17 cellular contexts compared by ENCODE assay signal in genomic region chr7:132578050-132578370, GRCh38. TPM values are rescaled to one million over a fixed set of nuclear protein-coding genes. Genes with fewer than 3 reads are reported as not detected.
A peak's percentile ranks its signal among the peaks of the same experiment; 100 is the strongest.
DNase-seq lines count a peak whose midpoint lies in the region; ATAC-seq and TF ChIP-seq lines count a peak whose summit lies in the region.
"Had no signal": no experiment of that assay in that cellular context is flagged by ENCODE, and none has a peak within 500 bp of the region (broad histone marks: within the 10 kb centered on the region; RNA-seq: fewer than 3 reads in every experiment).

No MANE protein-coding gene starts in this region.

- no peak for DNase-seq in activated CD4-positive, alpha-beta T cell treated with anti-CD3 and anti-CD28 coated beads for 36 hours
- DNase-seq in activated CD4-positive, alpha-beta T cell treated with anti-CD3 and anti-CD28 coated beads for 1 hour: no peak
- DNase-seq in T-helper 17 cell (no peak), endodermal cell (peak; percentile 44), osteocyte (ENCODE audit: extremely low spot score, unreplicated experiment) (no peak), OCI-M2 (lab: John Stamatoyannopoulos, UW; ENCODE audit: unreplicated experiment) (no peak), trophoblast cell (no peak)
- DNase-seq: activated CD8-positive, alpha-beta memory T cell treated with anti-CD3 and anti-CD28 coated beads, Interleukin-2, amount 10 ng/mL, durations not matched to agents 7 days and 5 days; NCI-H187; right lobe of liver had no signal

- CTCF ChIA-PET in activated CD4-positive, alpha-beta T cell treated with anti-CD3 and anti-CD28 coated beads for 36 hours (lab: Charles Lee): interaction anchor here (1.3 kb wide), 1 partner anchor 268 kb away, joined by 4 read pairs; no protein-coding TSS in a partner anchor

- POLR2A ChIA-PET in activated CD4-positive, alpha-beta T cell treated with anti-CD3 and anti-CD28 coated beads for 36 hours (lab: Charles Lee): no interaction called here

- H3K27me3 ChIP-seq in endodermal cell (ENCODE audit: control insufficient read depth, insufficient read depth, low read length, poor library complexity, severe bottlenecking) (peaks cover 50% of the 10 kb centered on the region), trophoblast cell (ENCODE audit: insufficient read depth, low read length) (peaks cover 57% of the 10 kb centered on the region)
- H3K27me3 ChIP-seq: right lobe of liver had no signal

- no peak overlapping the region for H4K91ac ChIP-seq in trophoblast cell (ENCODE audit: low read depth, low read length)

- H3K4ac ChIP-seq in trophoblast cell (ENCODE audit: low read depth, low read length): no peak overlapping the region

- no peak overlapping the region for H3K14ac ChIP-seq in trophoblast cell (ENCODE audit: low read length)

- no peak overlapping the region for H3K18ac ChIP-seq in trophoblast cell (ENCODE audit: low read length)

- H3K36me3 ChIP-seq in endodermal cell (ENCODE audit: control insufficient read depth, insufficient read depth, low read length): no peaks in the 10 kb centered on the region
- no peaks in the 10 kb centered on the region for H3K36me3 ChIP-seq in trophoblast cell (ENCODE audit: control insufficient read depth in 1 of 2, insufficient read depth in 2 of 2, low read length in 2 of 2)
- H3K36me3 ChIP-seq: HAP-1, right lobe of liver, SJSA1, upper lobe of left lung had no signal

- H3K4me3 ChIP-seq in endodermal cell (ENCODE audit: low read length) (no peak overlapping the region), trophoblast cell (ENCODE audit: low read depth, low read length) (no peak overlapping the region)
- H3K4me3 ChIP-seq: lung, SJSA1 had no signal

- no peak overlapping the region for H2AK5ac ChIP-seq in trophoblast cell (ENCODE audit: low read length)

- H2BK12ac ChIP-seq in trophoblast cell (ENCODE audit: low read length): no peak overlapping the region

- no peak overlapping the region for H2AFZ ChIP-seq in trophoblast cell (ENCODE audit: insufficient read depth, low read length, poor library complexity)

- H3K9ac ChIP-seq in endodermal cell (ENCODE audit: extremely low read depth, low read length, poor library complexity, severe bottlenecking) (no peak overlapping the region), trophoblast cell (ENCODE audit: low read length) (no peak overlapping the region)

- H3K4me1 ChIP-seq in endodermal cell (ENCODE audit: control insufficient read depth, insufficient read depth, low read length) (peaks cover 4% of the 10 kb centered on the region), trophoblast cell (ENCODE audit: control insufficient read depth in 1 of 2, insufficient read depth in 2 of 2, low read length in 2 of 2) (peaks cover 3% of the 10 kb centered on the region in 2 experiments)
- H3K4me1 ChIP-seq: HAP-1, SJSA1 had no signal

- H3K4me3 Mint-ChIP-seq in activated CD4-positive, alpha-beta T cell treated with anti-CD3 and anti-CD28 coated beads for 36 hours: peak overlapping the region; percentile 36
- H3K4me3 Mint-ChIP-seq in T-helper 17 cell (peak overlapping the region; percentile 79), endodermal cell (peak overlapping the region; percentile 61), osteocyte (ENCODE audit: unreplicated experiment) (peak overlapping the region; percentile 72)
- H3K4me3 Mint-ChIP-seq: activated CD8-positive, alpha-beta memory T cell treated with anti-CD3 and anti-CD28 coated beads, Interleukin-2, amount 10 ng/mL, durations not matched to agents 7 days and 5 days had no signal

- H3K27ac ChIP-seq in endodermal cell (ENCODE audit: low read depth, low read length) (no peak overlapping the region), trophoblast cell (ENCODE audit: low read depth, low read length) (no peak overlapping the region)
- H3K27ac ChIP-seq: right lobe of liver, SJSA1, upper lobe of left lung had no signal

- 89 to 90% methylated on average over 2 to 3 of the region's 3 CpGs for WGBS in endodermal cell (ENCODE audit: insufficient coverage in 1 of 2, insufficient read length in 1 of 2), 2 experiments
- no CpG with 5 or more reads among the region's 3 CpGs for WGBS in trophoblast cell (ENCODE audit: extremely low coverage, insufficient coverage, insufficient read length)

- no peak overlapping the region for H3K23ac ChIP-seq in trophoblast cell (ENCODE audit: low read length)

- H3K9me3 Mint-ChIP-seq in activated CD4-positive, alpha-beta T cell treated with anti-CD3 and anti-CD28 coated beads for 36 hours (ENCODE audit: low read depth): no peaks in the 10 kb centered on the region
- H3K9me3 Mint-ChIP-seq in endodermal cell: no peaks in the 10 kb centered on the region
- no peaks in the 10 kb centered on the region for H3K9me3 Mint-ChIP-seq in osteocyte (ENCODE audit: unreplicated experiment)

- H3K36me3 Mint-ChIP-seq in activated CD4-positive, alpha-beta T cell treated with anti-CD3 and anti-CD28 coated beads for 36 hours (ENCODE audit: low read depth): no peaks in the 10 kb centered on the region
- H3K36me3 Mint-ChIP-seq in T-helper 17 cell (ENCODE audit: low read depth) (peaks cover 2% of the 10 kb centered on the region), endodermal cell (ENCODE audit: low read depth) (no peaks in the 10 kb centered on the region), osteocyte (ENCODE audit: unreplicated experiment) (peaks cover 3% of the 10 kb centered on the region)
- H3K36me3 Mint-ChIP-seq: activated CD8-positive, alpha-beta memory T cell treated with anti-CD3 and anti-CD28 coated beads, Interleukin-2, amount 10 ng/mL, durations not matched to agents 7 days and 5 days had no signal

- H3K4me1 Mint-ChIP-seq in activated CD4-positive, alpha-beta T cell treated with anti-CD3 and anti-CD28 coated beads for 36 hours: peaks cover 13% of the 10 kb centered on the region
- H3K4me1 Mint-ChIP-seq in T-helper 17 cell (peaks cover 27% of the 10 kb centered on the region), endodermal cell (peaks cover 40% of the 10 kb centered on the region), osteocyte (ENCODE audit: unreplicated experiment) (peaks cover 31% of the 10 kb centered on the region)

- H2BK5ac ChIP-seq in trophoblast cell (ENCODE audit: low read depth, low read length, poor library complexity): no peak overlapping the region

- H3K27me3 Mint-ChIP-seq in activated CD4-positive, alpha-beta T cell treated with anti-CD3 and anti-CD28 coated beads for 36 hours: peaks cover 48% of the 10 kb centered on the region
- peaks cover 69% of the 10 kb centered on the region for H3K27me3 Mint-ChIP-seq in T-helper 17 cell
- H3K27me3 Mint-ChIP-seq in endodermal cell (ENCODE audit: insufficient read depth): peaks cover 71% of the 10 kb centered on the region
- peaks cover 9% of the 10 kb centered on the region for H3K27me3 Mint-ChIP-seq in osteocyte (ENCODE audit: unreplicated experiment)

- intact Hi-C loops in activated CD4-positive, alpha-beta T cell treated with anti-CD3 and anti-CD28 coated beads for 36 hours (cut with DNase I, micrococcal nuclease): no loop called here

- no peaks in the 10 kb centered on the region for H3K79me2 ChIP-seq in trophoblast cell (ENCODE audit: control insufficient read depth, insufficient read depth, low read length, poor library complexity)

- no peak overlapping the region for H3K4me2 ChIP-seq in trophoblast cell (ENCODE audit: low read length)

- H3K79me1 ChIP-seq in trophoblast cell (ENCODE audit: low read length): no peaks in the 10 kb centered on the region

- no peak overlapping the region for H3K27ac Mint-ChIP-seq in activated CD4-positive, alpha-beta T cell treated with anti-CD3 and anti-CD28 coated beads for 36 hours
- H3K27ac Mint-ChIP-seq in T-helper 17 cell: no peak overlapping the region
- no peak overlapping the region for H3K27ac Mint-ChIP-seq in endodermal cell
- no peak overlapping the region for H3K27ac Mint-ChIP-seq in osteocyte (ENCODE audit: unreplicated experiment)
- H3K27ac Mint-ChIP-seq: activated CD8-positive, alpha-beta memory T cell treated with anti-CD3 and anti-CD28 coated beads, Interleukin-2, amount 10 ng/mL, durations not matched to agents 7 days and 5 days had no signal

- no peak for TF ChIP-seq CTCF in endodermal cell (conservative IDR thresholded peaks at IDR 0.05)
- no peak for TF ChIP-seq CTCF in osteocyte (IDR thresholded peaks at IDR 0.05)

- H3K9me3 ChIP-seq in T-helper 17 cell (ENCODE audit: control insufficient read depth, low read length, poor library complexity, severe bottlenecking) (no peaks in the 10 kb centered on the region), endodermal cell (ENCODE audit: control insufficient read depth, low read length) (no peaks in the 10 kb centered on the region), trophoblast cell (ENCODE audit: insufficient read depth, low read depth, low read length) (no peaks in the 10 kb centered on the region)
- H3K9me3 ChIP-seq: HAP-1, right lobe of liver, SJSA1, upper lobe of left lung had no signal

- H2BK120ac ChIP-seq in trophoblast cell (ENCODE audit: insufficient read depth, low read length, poor library complexity): no peak overlapping the region

- ATAC-seq in activated CD4-positive, alpha-beta T cell treated with anti-CD3 and anti-CD28 coated beads for 36 hours: no peak
- no peak for ATAC-seq in T-helper 17 cell
- ATAC-seq in GM18505 (IDR thresholded peaks at IDR 0.05; ENCODE audit: unreplicated experiment): no peak

- no peak overlapping the region for H4K8ac ChIP-seq in trophoblast cell (ENCODE audit: low read depth, low read length)

- TF ChIP-seq POLR2A in GM18505 (IDR thresholded peaks at IDR 0.05; ENCODE audit: borderline replicate concordance, extremely low read depth, insufficient read depth, insufficient read length): no peak

- H4K12ac ChIP-seq in trophoblast cell (ENCODE audit: low read depth, low read length): no peak overlapping the region

RNA-seq across cellular contexts. Expression of gene PLXNA4, which starts 1.7 kb away (rescaled TPM):
- under 1 TPM; 0.07 to 0.09 TPM for total RNA-seq in activated CD4-positive, alpha-beta T cell treated with anti-CD3 and anti-CD28 coated beads for 36 hours
- total RNA-seq in T-helper 17 cell (10 to 100 TPM in 1 of 2 donors, 1 to 10 TPM in 1; 9.5 to 11.7 TPM), endodermal cell (10 to 100 TPM; 24.0 to 42.7 TPM), osteocyte (56.2 and 59.0 TPM in 2 replicates)
- 2.4 TPM for polyA plus RNA-seq in endodermal cell (2013, experiment 1 of 2)
- 2.2 TPM for polyA plus RNA-seq in endodermal cell (2013, experiment 2 of 2)
- polyA plus RNA-seq in trophoblast cell (2013): 0.05 and 0.07 TPM in 2 replicates
- total RNA-seq: fibroblast of villous mesenchyme, OCI-LY7, SJSA1 had no signal

Comparison
In these comparisons a context has a peak if more than half of its experiments do, and no peak if none do; other contexts are left out.
1. RNA of gene PLXNA4, which starts 1.7 kb away (total RNA-seq): 56.2 to 59.0 TPM in osteocyte, 24.0 to 42.7 TPM in endodermal cell and 9.5 to 11.7 TPM in T-helper 17 cell; 0.07 to 0.09 TPM in activated CD4-positive, alpha-beta T cell treated with anti-CD3 and anti-CD28 coated beads for 36 hours; every median in the first group is over 4 times any median in the second.
2. Peak in every context shown above with its lines, with median percentiles within 50 percentile points of each other: H3K4me3 Mint-ChIP-seq.